ENCODE assay signal across 17 cellular contexts in the genomic region with DNA sequence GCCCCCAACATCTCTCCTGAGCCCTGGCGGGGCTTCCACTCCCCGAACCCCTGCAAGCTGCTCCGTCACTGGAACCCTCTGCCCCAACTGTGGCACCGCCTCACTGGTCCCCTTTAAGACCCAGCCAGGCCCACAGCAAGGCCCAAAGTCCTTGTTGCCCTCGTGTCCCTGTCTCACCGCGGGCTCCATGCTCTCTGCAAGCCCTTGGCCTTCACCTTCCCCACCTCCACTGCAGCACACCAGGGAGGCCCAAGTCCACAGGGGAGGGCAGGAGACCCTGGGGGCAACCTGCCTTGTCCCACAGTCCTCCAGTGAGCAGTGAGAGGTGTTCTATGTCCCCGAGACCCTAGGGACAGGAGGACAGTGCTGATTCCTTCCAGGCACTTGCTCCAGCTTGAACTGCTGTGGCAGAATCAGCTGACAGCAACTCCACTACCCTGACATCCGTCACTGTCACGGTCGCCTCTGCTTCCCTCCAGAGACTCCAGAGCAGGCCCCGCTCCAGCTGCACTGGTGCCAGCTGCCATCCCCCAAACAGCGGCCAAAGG.
A peak's percentile ranks its signal among the peaks of the same experiment; 100 is the strongest.
DNase-seq lines count a peak whose midpoint lies in the region; ATAC-seq, FAIRE-seq and TF ChIP-seq lines count a peak whose summit lies in the region.
"Had no signal": no experiment of that assay in that cellular context is flagged by ENCODE, and none has a peak within 500 bp of the region (broad histone marks: within the 10 kb centered on the region; RNA-seq: fewer than 3 reads in every experiment).

No MANE protein-coding gene starts in this region.

- no peaks in the 10 kb centered on the region for H3K9me3 Mint-ChIP-seq in mesothelial cell of epicardium
- H3K9me3 Mint-ChIP-seq: activated naive CD8-positive, alpha-beta T cell treated with anti-CD3 and anti-CD28 coated beads, Interleukin-2, amount 10 ng/mL, durations not matched to agents 7 days and 5 days had no signal

- H3K36me3 ChIP-seq in HepG2 (replicated peaks in 1 of 2; ENCODE audit: control insufficient read depth in 1 of 2, insufficient read depth in 2 of 2, low read length in 2 of 2) (no peaks in the 10 kb centered on the region), right lobe of liver (peaks cover 0 to under 1% (median 0%) of the 10 kb centered on the region in 4 donors)

- ATAC-seq in HepG2: peak; percentile 51
- no peak for ATAC-seq in right lobe of liver
- ATAC-seq in GM18858 (IDR thresholded peaks at IDR 0.05; ENCODE audit: unreplicated experiment): no peak

- no peaks in the 10 kb centered on the region for H3K27me3 Mint-ChIP-seq in mesothelial cell of epicardium (ENCODE audit: low read depth)
- H3K27me3 Mint-ChIP-seq: activated naive CD8-positive, alpha-beta T cell treated with anti-CD3 and anti-CD28 coated beads, Interleukin-2, amount 10 ng/mL, durations not matched to agents 7 days and 5 days had no signal

- H3K9me3 ChIP-seq in HepG2 (ENCODE audit: low read length) (no peaks in the 10 kb centered on the region), right lobe of liver (no peaks in the 10 kb centered on the region)
- H3K9me3 ChIP-seq: MG63 had no signal

- CTCF ChIA-PET in HepG2 (lab: Yijun Ruan, JAX; ENCODE audit: low intra/inter-chr PET ratio, low total read pairs): no interaction called here

- H3K79me2 ChIP-seq in HepG2 (ENCODE audit: insufficient read depth, low read length): no peaks in the 10 kb centered on the region

- DNase-seq in HepG2 (ENCODE audit: low spot score): peak; percentile 4
- DNase-seq in right lobe of liver: no peak
- no peak for DNase-seq in dorsolateral prefrontal cortex
- no peak for DNase-seq in mesothelial cell of epicardium (ENCODE audit: low spot score in 2 of 2, unreplicated experiment in 2 of 2)
- no peak for DNase-seq in cerebellar cortex (ENCODE audit: low spot score)
- no peak for DNase-seq in GM19240 (ENCODE audit: insufficient read length, low spot score)
- no peak for DNase-seq in NCI-H510A (lab: John Stamatoyannopoulos, UW)
- DNase-seq: activated naive CD8-positive, alpha-beta T cell treated with anti-CD3 and anti-CD28 coated beads, Interleukin-2, amount 10 ng/mL, durations not matched to agents 7 days and 5 days; mesendoderm; MG63; NCI-H2081 treated with DMSO at 0.1 percent for 48 hours; NK-92 treated with Interleukin-12 subunit alpha and Interleukin-12 subunit beta, amount 100 ng/mL, for 24 hours; nucleus accumbens had no signal

- BruUV-seq in HepG2 (replicated peaks; lab: Mats Ljungman, UMichigan): no TSS peak

- H4K20me1 ChIP-seq in HepG2 (ENCODE audit: insufficient read depth, low read length): no peaks in the 10 kb centered on the region

- H3K27ac ChIP-seq in HepG2 (ENCODE audit: extremely low read length, insufficient read depth, low read length) (no peak overlapping the region), right lobe of liver (no peak overlapping the region), dorsolateral prefrontal cortex (peak overlapping the region in 35 of 59 donors; percentile 8 to 79 (median 41))

- intact Hi-C loops in HepG2 (cut with micrococcal nuclease; ENCODE audit: unreplicated experiment): no loop called here
- intact Hi-C loops in right lobe of liver (cut with DNase I): loop anchor here (10.0 kb wide), 1 partner anchor 158 kb away; no protein-coding TSS in a partner anchor
- intact Hi-C loops in dorsolateral prefrontal cortex (cut with DNase I): no loop called here

- peaks cover 21% of the 10 kb centered on the region for H3K4me1 ChIP-seq in HepG2 (ENCODE audit: insufficient read depth, low read length)
- H3K4me1 ChIP-seq in right lobe of liver: no peaks in the 10 kb centered on the region

- no peak for TF ChIP-seq EP300 in HepG2 (IDR thresholded peaks at IDR 0.05; ENCODE audit: low read depth in 2 of 2, low read length in 2 of 2)
- no peak for TF ChIP-seq EP300 in HepG2 (CRISPR knock-in tag; IDR thresholded peaks at IDR 0.05; ENCODE audit: borderline replicate concordance)

- no peak for TF ChIP-seq RAD21 in HepG2 (CRISPR knock-in tag; IDR thresholded peaks at IDR 0.05)

- peaks cover 32% of the 10 kb centered on the region for H3K4me1 Mint-ChIP-seq in mesothelial cell of epicardium

- H3K36me3 Mint-ChIP-seq in mesothelial cell of epicardium: peaks cover 11% of the 10 kb centered on the region
- H3K36me3 Mint-ChIP-seq: activated naive CD8-positive, alpha-beta T cell treated with anti-CD3 and anti-CD28 coated beads, Interleukin-2, amount 10 ng/mL, durations not matched to agents 7 days and 5 days had no signal

- in situ Hi-C loops in HepG2 (cut with HindIII; ENCODE audit: extremely low pct_ligation_motif_present, low pct_unique_long_range_greater_than_20kb): loop anchor here (10.0 kb wide), 1 partner anchor 268 kb away; no protein-coding TSS in a partner anchor

- TF ChIP-seq POLR2A in HepG2 (IDR thresholded peaks at IDR 0.05; ENCODE audit: insufficient read depth in 1 of 2, low read depth in 2 of 2, low read length in 2 of 2) (no peak), right lobe of liver (IDR thresholded peaks at IDR 0.05) (no peak)

- H3K9ac ChIP-seq in HepG2 (ENCODE audit: insufficient read depth, low read depth, low read length): no peak overlapping the region

- H3K4me3 Mint-ChIP-seq in mesothelial cell of epicardium: no peak overlapping the region
- H3K4me3 Mint-ChIP-seq: activated naive CD8-positive, alpha-beta T cell treated with anti-CD3 and anti-CD28 coated beads, Interleukin-2, amount 10 ng/mL, durations not matched to agents 7 days and 5 days had no signal

- TF ChIP-seq CTCF in HepG2 (CRISPR knock-in tag; IDR thresholded peaks at IDR 0.05) (no peak), right lobe of liver (IDR thresholded peaks at IDR 0.05) (no peak), dorsolateral prefrontal cortex (IDR thresholded peaks at IDR 0.05 in 54 of 56, conservative IDR thresholded peaks at IDR 0.05 in 2 of 56; ENCODE audit: low read depth in 1 of 56, partially characterized antibody in 56 of 56) (no peak), mesothelial cell of epicardium (IDR thresholded peaks at IDR 0.05; ENCODE audit: unreplicated experiment) (no peak)

- 56% methylated on average over 13 of the region's 13 CpGs for WGBS in HepG2 (ENCODE audit: low lambda C conversion rate)
- WGBS in right lobe of liver (ENCODE audit: insufficient coverage, low coverage, low lambda C conversion rate, missing lambda C conversion rate): 84% methylated on average over 7 of the region's 13 CpGs

- H3K27ac Mint-ChIP-seq in mesothelial cell of epicardium: peak overlapping the region; percentile 56
- H3K27ac Mint-ChIP-seq: activated naive CD8-positive, alpha-beta T cell treated with anti-CD3 and anti-CD28 coated beads, Interleukin-2, amount 10 ng/mL, durations not matched to agents 7 days and 5 days had no signal

- peak overlapping the region; percentile 22; the same call in 1 of the 2 replicates for H3K4me2 ChIP-seq in HepG2 (ENCODE audit: low read depth, low read length)
- H3K4me2 ChIP-seq: smooth muscle cell had no signal

- no peak overlapping the region for H2AFZ ChIP-seq in HepG2 (ENCODE audit: low read length)

- POLR2A ChIA-PET in HepG2 (lab: Yijun Ruan, JAX): no interaction called here

- no peaks in the 10 kb centered on the region for H3K27me3 ChIP-seq in HepG2 (ENCODE audit: control insufficient read depth in 1 of 2, insufficient read depth in 2 of 2, low read length in 2 of 2)
- no peaks in the 10 kb centered on the region for H3K27me3 ChIP-seq in right lobe of liver
- no peaks in the 10 kb centered on the region for H3K27me3 ChIP-seq in dorsolateral prefrontal cortex
- H3K27me3 ChIP-seq: MG63 had no signal

- FAIRE-seq in HepG2 (lab: Jason Lieb, UNC): no peak
- FAIRE-seq: endothelial cell of umbilical vein, frontal cortex had no signal

- no peak overlapping the region; a peak in 1 of 6 replicates for H3K4me3 ChIP-seq in HepG2 (replicated peaks in 1 of 3; ENCODE audit: insufficient read depth in 1 of 3, low read depth in 2 of 3, low read length in 3 of 3)
- no peak overlapping the region for H3K4me3 ChIP-seq in right lobe of liver
- H3K4me3 ChIP-seq in dorsolateral prefrontal cortex: no peak overlapping the region
- H3K4me3 ChIP-seq: MG63, smooth muscle cell had no signal

TF ChIP-seq in HepG2, 621 proteins besides CTCF, POLR2A, EP300 and RAD21 (continues in another document):
- TF ChIP-seq RXRA (CRISPR knock-in tag; IDR thresholded peaks at IDR 0.05) (peak; percentile 52), NFRKB (IDR thresholded peaks at IDR 0.05) (no peak), ZBTB38 (CRISPR knock-in tag; IDR thresholded peaks at IDR 0.05) (no peak), ZNF589 (CRISPR knock-in tag; conservative IDR thresholded peaks at IDR 0.05) (no peak), WIZ (CRISPR knock-in tag; IDR thresholded peaks at IDR 0.05) (no peak)
- TF ChIP-seq, protein P1, sequence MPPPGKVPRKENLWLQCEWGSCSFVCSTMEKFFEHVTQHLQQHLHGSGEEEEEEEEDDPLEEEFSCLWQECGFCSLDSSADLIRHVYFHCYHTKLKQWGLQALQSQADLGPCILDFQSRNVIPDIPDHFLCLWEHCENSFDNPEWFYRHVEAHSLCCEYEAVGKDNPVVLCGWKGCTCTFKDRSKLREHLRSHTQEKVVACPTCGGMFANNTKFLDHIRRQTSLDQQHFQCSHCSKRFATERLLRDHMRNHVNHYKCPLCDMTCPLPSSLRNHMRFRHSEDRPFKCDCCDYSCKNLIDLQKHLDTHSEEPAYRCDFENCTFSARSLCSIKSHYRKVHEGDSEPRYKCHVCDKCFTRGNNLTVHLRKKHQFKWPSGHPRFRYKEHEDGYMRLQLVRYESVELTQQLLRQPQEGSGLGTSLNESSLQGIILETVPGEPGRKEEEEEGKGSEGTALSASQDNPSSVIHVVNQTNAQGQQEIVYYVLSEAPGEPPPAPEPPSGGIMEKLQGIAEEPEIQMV (CRISPR knock-in tag; IDR thresholded peaks at IDR 0.05; ENCODE audit: low read depth): no peak
- TF ChIP-seq, protein P2, sequence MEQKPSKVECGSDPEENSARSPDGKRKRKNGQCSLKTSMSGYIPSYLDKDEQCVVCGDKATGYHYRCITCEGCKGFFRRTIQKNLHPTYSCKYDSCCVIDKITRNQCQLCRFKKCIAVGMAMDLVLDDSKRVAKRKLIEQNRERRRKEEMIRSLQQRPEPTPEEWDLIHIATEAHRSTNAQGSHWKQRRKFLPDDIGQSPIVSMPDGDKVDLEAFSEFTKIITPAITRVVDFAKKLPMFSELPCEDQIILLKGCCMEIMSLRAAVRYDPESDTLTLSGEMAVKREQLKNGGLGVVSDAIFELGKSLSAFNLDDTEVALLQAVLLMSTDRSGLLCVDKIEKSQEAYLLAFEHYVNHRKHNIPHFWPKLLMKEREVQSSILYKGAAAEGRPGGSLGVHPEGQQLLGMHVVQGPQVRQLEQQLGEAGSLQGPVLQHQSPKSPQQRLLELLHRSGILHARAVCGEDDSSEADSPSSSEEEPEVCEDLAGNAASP (CRISPR knock-in tag; IDR thresholded peaks at IDR 0.05; ENCODE audit: borderline replicate concordance): peak; percentile 62; the same call in 1 of the 2 replicates

Comparison
In these comparisons a context has a peak if more than half of its experiments do, and no peak if none do; other contexts are left out.
1. intact Hi-C loops: an anchor here in right lobe of liver (10.0 kb wide); none called in HepG2 and dorsolateral prefrontal cortex.
2. H3K27ac ChIP-seq: peak in dorsolateral prefrontal cortex (35 of 59); none in HepG2 (single experiment) and right lobe of liver (0 of 3).